18 cellular contexts compared by ENCODE assay signal in the genomic region with DNA sequence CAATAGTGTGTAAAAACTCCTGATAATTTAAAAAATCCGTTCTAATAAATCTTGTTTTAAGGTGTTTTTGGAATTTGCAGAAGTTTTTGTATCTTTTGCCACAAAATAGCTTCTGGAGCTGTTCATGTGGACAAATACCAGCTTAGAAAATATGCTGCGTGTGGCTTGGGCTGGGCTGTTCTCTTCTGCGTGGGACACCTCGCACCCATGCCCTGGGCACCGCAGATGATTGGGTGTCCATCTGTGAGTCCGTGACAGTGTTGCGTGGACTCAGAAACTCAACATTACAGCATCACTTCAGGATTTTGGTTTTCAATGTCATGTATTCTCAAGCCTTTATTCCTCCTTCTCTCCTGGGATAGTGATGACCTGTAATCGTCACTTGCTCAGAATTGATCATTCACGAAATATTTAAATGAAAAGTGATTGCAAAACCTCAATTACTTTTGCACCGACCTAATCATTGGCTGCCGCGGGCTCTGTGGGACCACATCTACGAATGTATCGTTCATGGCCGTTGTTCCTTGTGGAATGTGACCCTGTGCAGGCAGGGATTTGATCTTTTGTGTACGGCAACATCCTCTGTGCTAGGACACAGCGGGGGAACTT.
"Had no signal": no experiment of that assay in that cellular context is flagged by ENCODE, and none has a peak within 500 bp of the region (broad histone marks: within the 10 kb centered on the region; RNA-seq: fewer than 3 reads in every experiment).

No MANE protein-coding gene starts in this region.

- H3K27me3 ChIP-seq: esophagus muscularis mucosa had no signal

- H3K27ac ChIP-seq: breast epithelium had no signal

- H3K4me1 ChIP-seq: adrenal gland, breast epithelium had no signal

- H3K36me3 ChIP-seq: adrenal gland, breast epithelium, esophagus muscularis mucosa, upper lobe of right lung had no signal

- DNase-seq: activated CD4-positive, alpha-beta T cell treated with anti-CD3 and anti-CD28 coated beads for 36 hours; activated CD4-positive, alpha-beta T cell treated with anti-CD3 and anti-CD28 coated beads, Interleukin-2, amount 50 U/mL, for 48 hours; activated gamma-delta T cell treated with Interleukin-2 at 50 U/mL for 16 hours; effector CD8-positive, alpha-beta T cell; hippocampal formation; left cardiac atrium; right cardiac atrium; small intestine; stimulated activated CD4-positive, alpha-beta T cell treated with anti-CD3 and anti-CD28 coated beads, Interleukin-4, amount 100 ng/mL, for 1 hour; stimulated activated naive CD8-positive, alpha-beta T cell treated with anti-CD3 and anti-CD28 coated beads, Interleukin-15, amount 100 ng/mL, for 72 hours; upper lobe of right lung had no signal

- H3K4me3 ChIP-seq: adrenal gland, breast epithelium had no signal

- FAIRE-seq: astrocyte, endothelial cell of umbilical vein, islet of Langerhans, small intestine had no signal

- ATAC-seq: activated CD4-positive, alpha-beta T cell treated with anti-CD3 and anti-CD28 coated beads for 36 hours; activated naive CD4-positive, alpha-beta T cell treated with anti-CD3 and anti-CD28 coated beads, Interleukin-2, amount 50 U/mL, for 72 hours; left cardiac atrium; right cardiac atrium; stimulated activated naive CD8-positive, alpha-beta T cell treated with anti-CD3 and anti-CD28 coated beads, Interleukin-15, amount 100 ng/mL, for 72 hours; upper lobe of right lung had no signal

- H3K9me3 ChIP-seq: adrenal gland, breast epithelium, esophagus muscularis mucosa, upper lobe of right lung had no signal
